In genomic region chr1:63317007-63317813, GRCh38 we compare ENCODE assay signal across 8 cellular contexts. TPM values are rescaled to one million over a fixed set of nuclear protein-coding genes. Genes with fewer than 3 reads are reported as not detected.
DNase-seq lines count a peak whose midpoint lies in the region; ATAC-seq and TF ChIP-seq lines count a peak whose summit lies in the region.

No MANE protein-coding gene starts in this region.

- H3K9me3 ChIP-seq in esophagus squamous epithelium = peaks cover 0 to 9% (median 0%) of the 10 kb centered on the region in 3 donors
- no peaks in the 10 kb centered on the region for H3K9me3 ChIP-seq in upper lobe of right lung

- peak; percentile 47 for TF ChIP-seq CTCF in AG10803 (conservative IDR thresholded peaks at IDR 0.05; ENCODE audit: low read length)
- TF ChIP-seq CTCF in esophagus squamous epithelium (IDR thresholded peaks at IDR 0.05) = peak; percentile 19 to 77 (median 57)
- TF ChIP-seq CTCF in upper lobe of right lung (IDR thresholded peaks at IDR 0.05) = peak; percentile 54

- H3K36me3 Mint-ChIP-seq in activated CD4-positive, alpha-beta T cell treated with anti-CD3 and anti-CD28 coated beads, Interleukin-2, amount 10 ng/mL, durations not matched to agents 24 days and 14 days (ENCODE audit: low read depth) = peaks cover 21% of the 10 kb centered on the region
- H3K36me3 Mint-ChIP-seq in naive thymus-derived CD8-positive, alpha-beta T cell = peaks cover 22 to 33% (median 28%) of the 10 kb centered on the region in 3 donors

- H3K27me3 ChIP-seq in esophagus squamous epithelium (peaks cover 13 to 97% (median 50%) of the 10 kb centered on the region in 4 donors), upper lobe of right lung (peaks cover 81% of the 10 kb centered on the region)

- H3K4me1 Mint-ChIP-seq in activated CD4-positive, alpha-beta T cell treated with anti-CD3 and anti-CD28 coated beads, Interleukin-2, amount 10 ng/mL, durations not matched to agents 24 days and 14 days = peaks cover 29% of the 10 kb centered on the region
- peaks cover 16 to 40% (median 35%) of the 10 kb centered on the region in 4 donors for H3K4me1 Mint-ChIP-seq in naive thymus-derived CD8-positive, alpha-beta T cell

- H3K4me3 ChIP-seq in AG10803 (ENCODE audit: low read length) (peak overlapping the region; percentile 41), esophagus squamous epithelium (peak overlapping the region; percentile 44 to 66 (median 52)), upper lobe of right lung (peak overlapping the region; percentile 40)

- DNase-seq in AG10803 (ENCODE audit: low read depth) (peak; percentile 63), NCI-H2227 (lab: John Stamatoyannopoulos, UW; ENCODE audit: unreplicated experiment) (peak; percentile 82), esophagus squamous epithelium (lab: John Stamatoyannopoulos, UW) (no peak), upper lobe of right lung (peak; percentile 92)
- peak; percentile 87 for DNase-seq in activated CD4-positive, alpha-beta T cell treated with anti-CD3 and anti-CD28 coated beads, Interleukin-2, amount 10 ng/mL, durations not matched to agents 24 days and 14 days
- DNase-seq in naive thymus-derived CD8-positive, alpha-beta T cell = peak in 2 of 10 donors; percentile 10 to 68

- WGBS in esophagus squamous epithelium, 2 donors = 1 to 6% methylated on average over 13 to 34 of the region's 78 CpGs

- H3K9me3 Mint-ChIP-seq in activated CD4-positive, alpha-beta T cell treated with anti-CD3 and anti-CD28 coated beads, Interleukin-2, amount 10 ng/mL, durations not matched to agents 24 days and 14 days = peaks cover 20% of the 10 kb centered on the region
- H3K9me3 Mint-ChIP-seq in naive thymus-derived CD8-positive, alpha-beta T cell = peaks cover 0 to 38% (median 22%) of the 10 kb centered on the region in 9 donors

- intact Hi-C loops in activated CD4-positive, alpha-beta T cell treated with anti-CD3 and anti-CD28 coated beads, Interleukin-2, amount 10 ng/mL, durations not matched to agents 24 days and 14 days (cut with micrococcal nuclease) = no loop called here
- intact Hi-C loops in esophagus squamous epithelium (cut with DNase I) (loop anchor here (5.0 to 10.0 kb wide), 2 partner anchors 125 to 208 kb away; partner anchors contain the start of genes EFCAB7 and ITGB3BP), upper lobe of right lung (cut with DNase I) (no loop called here)

- ATAC-seq in GM18909 (IDR thresholded peaks at IDR 0.05; ENCODE audit: poor library complexity, unreplicated experiment) = peak; percentile 76
- ATAC-seq in HG03159 (IDR thresholded peaks at IDR 0.05; ENCODE audit: unreplicated experiment) = peak; percentile 62
- ATAC-seq in naive thymus-derived CD8-positive, alpha-beta T cell = peak; percentile 42 to 53
- peak; percentile 94 for ATAC-seq in upper lobe of right lung

- peaks cover 14 to 51% (median 16%) of the 10 kb centered on the region in 3 donors for H3K4me1 ChIP-seq in esophagus squamous epithelium
- H3K4me1 ChIP-seq in upper lobe of right lung = peaks cover 17% of the 10 kb centered on the region

- TF ChIP-seq POLR2A in esophagus squamous epithelium (IDR thresholded peaks at IDR 0.05) = no peak

- H3K4me3 Mint-ChIP-seq in activated CD4-positive, alpha-beta T cell treated with anti-CD3 and anti-CD28 coated beads, Interleukin-2, amount 10 ng/mL, durations not matched to agents 24 days and 14 days = peak overlapping the region; percentile 73
- H3K4me3 Mint-ChIP-seq in naive thymus-derived CD8-positive, alpha-beta T cell = peak overlapping the region in 9 of 10 donors; percentile 37 to 71 (median 58)

- H3K27ac Mint-ChIP-seq in activated CD4-positive, alpha-beta T cell treated with anti-CD3 and anti-CD28 coated beads, Interleukin-2, amount 10 ng/mL, durations not matched to agents 24 days and 14 days = no peak overlapping the region
- H3K27ac Mint-ChIP-seq in naive thymus-derived CD8-positive, alpha-beta T cell = peak overlapping the region in 1 of 10 donors; percentile 44

- no peaks in the 10 kb centered on the region for H3K36me3 ChIP-seq in esophagus squamous epithelium
- H3K36me3 ChIP-seq in upper lobe of right lung = no peaks in the 10 kb centered on the region

- H3K27me3 Mint-ChIP-seq in activated CD4-positive, alpha-beta T cell treated with anti-CD3 and anti-CD28 coated beads, Interleukin-2, amount 10 ng/mL, durations not matched to agents 24 days and 14 days = peaks cover 68% of the 10 kb centered on the region
- H3K27me3 Mint-ChIP-seq in naive thymus-derived CD8-positive, alpha-beta T cell = peaks cover 46 to 88% (median 67%) of the 10 kb centered on the region in 5 donors

- H3K27ac ChIP-seq in esophagus squamous epithelium (peak overlapping the region in 1 of 4 donors; percentile 6), upper lobe of right lung (no peak overlapping the region)

- POLR2A ChIA-PET in naive thymus-derived CD8-positive, alpha-beta T cell (lab: Charles Lee) = no interaction called here

RNA-seq across cellular contexts. Expression of gene FOXD3, which starts 5.2 kb away (rescaled TPM):
- total RNA-seq in activated CD4-positive, alpha-beta T cell treated with anti-CD3 and anti-CD28 coated beads, Interleukin-2, amount 10 ng/mL, durations not matched to agents 24 days and 14 days = not detected in 2 replicates
- total RNA-seq in esophagus squamous epithelium (under 1 TPM in 1 of 4 donors, not detected in 3; 0.76 TPM), upper lobe of right lung (not detected)
- not detected for total RNA-seq in naive thymus-derived CD8-positive, alpha-beta T cell
- not detected for polyA plus RNA-seq in naive thymus-derived CD8-positive, alpha-beta T cell

RNA-seq across cellular contexts. Expression of gene ALG6, which starts 50.2 kb away (rescaled TPM):
- 24.5 and 27.7 TPM in 2 replicates for total RNA-seq in activated CD4-positive, alpha-beta T cell treated with anti-CD3 and anti-CD28 coated beads, Interleukin-2, amount 10 ng/mL, durations not matched to agents 24 days and 14 days
- total RNA-seq in esophagus squamous epithelium = 10 to 100 TPM in 3 of 4 donors, 1 to 10 TPM in 1; 6.8 to 16.5 (median 13.0) TPM
- total RNA-seq in naive thymus-derived CD8-positive, alpha-beta T cell = 10 to 100 TPM; 27.7 to 31.6 TPM
- 10 to 100 TPM; 16.3 to 22.1 (median 16.5) TPM for polyA plus RNA-seq in naive thymus-derived CD8-positive, alpha-beta T cell
- total RNA-seq in upper lobe of right lung = 9.1 TPM
